In the genomic region with DNA sequence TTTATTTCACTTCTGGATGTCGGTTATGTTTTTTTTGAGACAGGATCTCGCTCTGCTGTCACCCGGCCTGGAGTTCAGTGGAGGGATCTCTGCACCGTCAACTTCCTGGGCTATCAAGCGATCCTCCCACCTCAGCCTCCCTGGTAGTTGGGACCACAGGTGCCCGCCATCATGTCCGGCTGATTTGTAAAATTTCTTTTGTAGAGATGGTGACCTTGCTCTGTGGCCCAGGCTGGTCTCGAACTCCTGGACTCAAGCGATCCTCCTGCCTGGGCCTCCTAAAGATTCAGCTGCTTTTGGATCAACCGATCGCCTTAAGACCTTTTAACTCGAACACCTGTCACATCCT, we compare ENCODE assay signal across 8 cellular contexts. TPM values are rescaled to one million over a fixed set of nuclear protein-coding genes. Genes with fewer than 3 reads are reported as not detected.
A peak's percentile ranks its signal among the peaks of the same experiment; 100 is the strongest.
DNase-seq lines count a peak whose midpoint lies in the region; TF ChIP-seq lines count a peak whose summit lies in the region.

No MANE protein-coding gene starts in this region.

- peaks cover 20% of the 10 kb centered on the region for H3K36me3 Mint-ChIP-seq in mesothelial cell of epicardium

- peak overlapping the region; percentile 97 for H3K27ac Mint-ChIP-seq in mesothelial cell of epicardium

- in situ Hi-C loops in mammary epithelial cell (cut with MboI; ENCODE audit: low sequenced_read_pairs in 2 of 2), result no loop called here

- no peaks in the 10 kb centered on the region; the same call in 1 of the 2 replicates for H3K4me1 ChIP-seq in HUES6 (ENCODE audit: control insufficient read depth, insufficient read depth, low read length)
- peaks cover 9% of the 10 kb centered on the region for H3K4me1 ChIP-seq in mammary epithelial cell (ENCODE audit: insufficient read depth, low read length)

- H3K9me3 ChIP-seq in HUES6 (ENCODE audit: control insufficient read depth, insufficient read depth, low read depth, low read length) (peaks cover 9% of the 10 kb centered on the region; the same call in 1 of the 2 replicates), mammary epithelial cell (replicated peaks; ENCODE audit: insufficient read depth, low read length) (no peaks in the 10 kb centered on the region)

- peaks cover 15% of the 10 kb centered on the region for H3K4me1 Mint-ChIP-seq in mesothelial cell of epicardium

- H3K27me3 ChIP-seq in HUES6 (ENCODE audit: control insufficient read depth, insufficient read depth, low read length) (no peaks in the 10 kb centered on the region), mammary epithelial cell (ENCODE audit: insufficient read depth, low read length) (no peaks in the 10 kb centered on the region)

- CTCF ChIA-PET in mammary epithelial cell (lab: Charles Lee; ENCODE audit: low non-redundant PET), result interaction anchor here (0.7 kb wide), 1 partner anchor 24 kb away, joined by 4 read pairs; no protein-coding TSS in a partner anchor

- H3K9ac ChIP-seq in HUES6 (ENCODE audit: low read length) (peak overlapping the region; percentile 92), mammary epithelial cell (ENCODE audit: insufficient read depth, low read length) (peak overlapping the region; percentile 62)

- H3K27ac ChIP-seq in HUES6 (ENCODE audit: low read depth, low read length) (peak overlapping the region; percentile 92), mammary epithelial cell (ENCODE audit: insufficient read depth, low read depth, low read length) (peak overlapping the region; percentile 92)

- H3K4me3 ChIP-seq in GM08714 (ENCODE audit: low read length), result peak overlapping the region; percentile 78
- H3K4me3 ChIP-seq in HUES6 (ENCODE audit: low read depth, low read length), result peak overlapping the region; percentile 93
- peak overlapping the region; percentile 89 to 98 (median 93) for H3K4me3 ChIP-seq in mammary epithelial cell (replicated peaks in 1 of 3; ENCODE audit: insufficient read depth in 1 of 3, low read depth in 2 of 3, low read length in 3 of 3)

- no peaks in the 10 kb centered on the region for H3K27me3 Mint-ChIP-seq in mesothelial cell of epicardium (ENCODE audit: low read depth)

- H4K20me1 ChIP-seq in mammary epithelial cell (ENCODE audit: insufficient read depth, low read length), result no peaks in the 10 kb centered on the region

- TF ChIP-seq CTCF in mammary epithelial cell (conservative IDR thresholded peaks at IDR 0.05 in 1 of 2, IDR thresholded peaks at IDR 0.05 in 1 of 2; ENCODE audit: extremely low read depth in 1 of 2, insufficient read depth in 1 of 2, low read depth in 1 of 2, low read length in 2 of 2) (no peak), mesothelial cell of epicardium (IDR thresholded peaks at IDR 0.05; ENCODE audit: unreplicated experiment) (no peak)

- no peak for DNase-seq in mammary epithelial cell
- DNase-seq in mesothelial cell of epicardium (ENCODE audit: low spot score in 2 of 2, unreplicated experiment in 2 of 2), result no peak
- no peak for DNase-seq in HT-29 (ENCODE audit: low spot score)
- no peak for DNase-seq in effector CD8-positive, alpha-beta T cell (lab: John Stamatoyannopoulos, UW)
- DNase-seq in stimulated activated CD4-positive, alpha-beta T cell treated with anti-CD3 and anti-CD28 coated beads, Interleukin-4, amount 100 ng/mL, for 4 hours, result no peak
- DNase-seq in NCI-H2029 treated with DMSO at 0.1 percent for 48 hours (lab: John Stamatoyannopoulos, UW), result no peak

- peak overlapping the region; percentile 93 for H3K4me3 Mint-ChIP-seq in mesothelial cell of epicardium

- H3K79me2 ChIP-seq in mammary epithelial cell (ENCODE audit: insufficient read depth, low read length), result peaks cover 66% of the 10 kb centered on the region

- dilution Hi-C loops in mammary epithelial cell (cut with HindIII; ENCODE audit: low sequenced_read_pairs), result no loop called here

- peak overlapping the region; percentile 67 for H3K4me2 ChIP-seq in mammary epithelial cell (ENCODE audit: insufficient read depth, low read depth, low read length)

- intact Hi-C loops in mammary epithelial cell (cut with micrococcal nuclease), result loop anchor here (2.0 kb wide), 1 partner anchor 57 kb away; no protein-coding TSS in a partner anchor

- 2% methylated on average over 9 of the region's 12 CpGs for WGBS in mammary epithelial cell (ENCODE audit: low coverage, missing lambda C conversion rate)

- H3K9me3 Mint-ChIP-seq in mesothelial cell of epicardium, result peaks cover 13% of the 10 kb centered on the region

- H2AFZ ChIP-seq in mammary epithelial cell (ENCODE audit: low read depth, low read length), result peak overlapping the region; percentile 95

- peaks cover 19% of the 10 kb centered on the region for H3K36me3 ChIP-seq in HUES6 (ENCODE audit: control insufficient read depth, insufficient read depth, low read length)
- H3K36me3 ChIP-seq in mammary epithelial cell (ENCODE audit: insufficient read depth, low read length), result peaks cover 3% of the 10 kb centered on the region

- TSS peak; percentile 76 for BruUV-seq in mammary epithelial cell (replicated peaks; lab: Mats Ljungman, UMichigan)

RNA-seq across cellular contexts. Expression of gene RABGEF1, which starts 0.6 kb away (rescaled TPM):
- total RNA-seq in mammary epithelial cell (10 to 100 TPM; 49.8 to 58.7 TPM), mesothelial cell of epicardium (21.8 to 24.6 TPM (median 22.6 TPM) in 3 replicates)
- polyA plus RNA-seq in mammary epithelial cell, result 36.5 TPM
- 89.7 TPM for polyA minus RNA-seq in mammary epithelial cell
- total RNA-seq in HT-29 (2014; rRNA removed; shearing (Covaris generic)), result 17.1 and 23.9 TPM in 2 replicates
